ENCODE assay signal across 23 cellular contexts in the genomic region with DNA sequence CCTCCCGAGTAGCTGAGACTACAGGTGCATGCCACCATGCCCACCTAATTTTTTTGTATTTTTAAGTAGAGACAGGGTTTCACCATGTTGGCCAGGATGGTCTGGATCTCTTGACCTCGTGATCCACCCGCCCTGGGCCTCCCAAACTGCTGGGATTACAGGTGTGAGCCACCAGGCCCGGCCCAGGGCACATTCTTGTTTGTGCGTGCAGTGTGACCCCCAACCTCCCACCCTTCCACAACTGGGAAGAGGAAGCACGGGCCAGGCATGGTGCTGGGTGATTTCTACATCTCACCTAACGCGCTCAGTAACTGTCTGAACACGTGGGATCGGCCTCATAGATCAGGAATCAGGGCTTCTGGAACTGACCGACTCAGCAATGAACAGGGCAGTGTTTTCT. TPM values are rescaled to one million over a fixed set of nuclear protein-coding genes. Genes with fewer than 3 reads are reported as not detected.
"Had no signal": no experiment of that assay in that cellular context is flagged by ENCODE, and none has a peak within 500 bp of the region (broad histone marks: within the 10 kb centered on the region; RNA-seq: fewer than 3 reads in every experiment).

No MANE protein-coding gene starts in this region.

- H3K27ac ChIP-seq: brain microvascular endothelial cell, cardiac muscle cell, SJSA1 had no signal

- H3K27me3 ChIP-seq: brain microvascular endothelial cell, cardiac muscle cell, MG63, SJSA1 had no signal

- H3K36me3 ChIP-seq: brain microvascular endothelial cell, cardiac muscle cell, MG63, SJSA1 had no signal

- H3K4me3 ChIP-seq: cardiac muscle cell, MG63, SJSA1 had no signal

- DNase-seq: activated CD4-positive, alpha-beta T cell treated with anti-CD3 and anti-CD28 coated beads for 4 hours; activated CD8-positive, alpha-beta T cell treated with anti-CD3 and anti-CD28 coated beads for 36 hours; activated gamma-delta T cell treated with Interleukin-2 at 50 U/mL for 16 hours; activated naive CD4-positive, alpha-beta T cell treated with anti-CD3 and anti-CD28 coated beads, Interleukin-2, amount 10 ng/mL, durations not matched to agents 7 days and 5 days; activated naive CD8-positive, alpha-beta T cell treated with anti-CD3 and anti-CD28 coated beads for 36 hours; activated T-cell treated with anti-CD3 and anti-CD28 coated beads for 4 hours; activated T-cell treated with anti-CD3 and anti-CD28 coated beads, Interleukin-2, amount 50 U/mL, for 72 hours; brain microvascular endothelial cell; MG63; NCI-H1105 treated with DMSO at 0.1 percent for 48 hours; NCI-H1436 treated with DMSO at 0.1 percent for 48 hours; NCI-H2029; NCI-H2107; NCI-H2171 treated with DMSO at 0.1 percent for 48 hours; NCI-H226; NCI-H526; NCI-H774; NK-92 treated with Interleukin-12 subunit alpha and Interleukin-12 subunit beta, amount 100 ng/mL, for 24 hours; PC-3; SHP77 had no signal

- H3K4me1 ChIP-seq: SJSA1 had no signal

- H3K9me3 ChIP-seq: MG63, SJSA1 had no signal

RNA-seq across cellular contexts. Expression of a gene that starts 48.0 kb away (rescaled TPM):
- total RNA-seq: NCI-H460, PC-3, SJSA1 had no signal
- polyA plus RNA-seq: cardiac muscle cell had no signal
